In genomic region chr15:72222433-72222832, GRCh38 we compare ENCODE assay signal across 11 cellular contexts. TPM values are rescaled to one million over a fixed set of nuclear protein-coding genes. Genes with fewer than 3 reads are reported as not detected.
DNase-seq lines count a peak whose midpoint lies in the region; ATAC-seq and TF ChIP-seq lines count a peak whose summit lies in the region.
"Had no signal": no experiment of that assay in that cellular context is flagged by ENCODE, and none has a peak within 500 bp of the region (broad histone marks: within the 10 kb centered on the region; RNA-seq: fewer than 3 reads in every experiment).

No MANE protein-coding gene starts in this region.

- H3K27me3 ChIP-seq in ascending aorta = no peaks in the 10 kb centered on the region
- H3K27me3 ChIP-seq: right lobe of liver had no signal

- TF ChIP-seq POLR2A in lower leg skin (IDR thresholded peaks at IDR 0.05) = no peak

- no peak for ATAC-seq in GM21528 (IDR thresholded peaks at IDR 0.05; ENCODE audit: low FRiP score, unreplicated experiment)

- peaks cover 15 to 30% of the 10 kb centered on the region in 2 donors for H3K36me3 ChIP-seq in ascending aorta

- peak overlapping the region; percentile 25 to 44 for H3K27ac ChIP-seq in ascending aorta
- H3K27ac ChIP-seq: right lobe of liver had no signal

- WGBS in lower leg skin, 2 donors = 40 to 54% methylated on average over 4 of the region's 4 CpGs

- DNase-seq in A172 (ENCODE audit: low spot score) (peak; percentile 86), HPDE6-E6E7 (ENCODE audit: extremely low spot score) (peak; percentile 91), ascending aorta (ENCODE audit: low spot score in 2 of 2) (peak in 1 of 2 donors; percentile 79), lower leg skin (ENCODE audit: low spot score in 2 of 2) (peak; percentile 71 to 89), NCI-H2227 (lab: John Stamatoyannopoulos, UW; ENCODE audit: unreplicated experiment) (no peak)
- no peak for DNase-seq in stimulated activated naive CD4-positive, alpha-beta T cell (lab: John Stamatoyannopoulos, UW)
- DNase-seq in activated CD4-positive, alpha-beta T cell treated with anti-CD3 and anti-CD28 coated beads for 1 hour = no peak
- DNase-seq: central memory CD4-positive, alpha-beta T cell; MM.1S had no signal

- no peak for TF ChIP-seq CTCF in ascending aorta (IDR thresholded peaks at IDR 0.05)
- no peak for TF ChIP-seq CTCF in lower leg skin (IDR thresholded peaks at IDR 0.05)

- intact Hi-C loops in ascending aorta (cut with DNase I) (loop anchor here (2.0 kb wide), 1 partner anchor 14 kb away; no protein-coding TSS in a partner anchor), lower leg skin (cut with DNase I; ENCODE audit: low total_unique reads) (no loop called here)

- H3K4me3 ChIP-seq in ascending aorta = no peak overlapping the region
- H3K4me3 ChIP-seq in lower leg skin (ENCODE audit: low read depth, poor library complexity, severe bottlenecking) = no peak overlapping the region
- H3K4me3 ChIP-seq: right lobe of liver had no signal

- no peaks in the 10 kb centered on the region for H3K9me3 ChIP-seq in ascending aorta
- H3K9me3 ChIP-seq: right lobe of liver had no signal

- H3K4me1 ChIP-seq in ascending aorta = peaks cover 7 to 27% of the 10 kb centered on the region in 2 donors

RNA-seq across cellular contexts. Expression of gene PKM, which starts 8.6 kb away (rescaled TPM):
- 2,848 and 2,886 TPM in 2 replicates for total RNA-seq in A172 (2014; rRNA removed; shearing (Covaris generic))
- total RNA-seq in ascending aorta (313 TPM), lower leg skin (100 to 1,000 TPM; 266 to 433 (median 367) TPM)

RNA-seq across cellular contexts. Expression of gene GRAMD2A, which starts 24.8 kb away (rescaled TPM):
- 3.2 TPM in 1 of 2 replicates, not detected in the other for total RNA-seq in A172 (2014; rRNA removed; shearing (Covaris generic))
- total RNA-seq in ascending aorta (not detected), lower leg skin (1 to 10 TPM; 4.6 to 5.9 (median 5.1) TPM)
- total RNA-seq: right lobe of liver had no signal

RNA-seq across cellular contexts. Expression of gene PARP6, which starts 49.9 kb away (rescaled TPM):
- 30.4 and 32.3 TPM in 2 replicates for total RNA-seq in A172 (2014; rRNA removed; shearing (Covaris generic))
- total RNA-seq in ascending aorta (26.5 TPM), lower leg skin (10 to 100 TPM; 47.4 to 61.7 (median 54.8) TPM)

Comparison
In these comparisons a context has a peak if more than half of its experiments do, and no peak if none do; other contexts are left out.
1. DNase-seq: peak in A172 (single experiment), HPDE6-E6E7 (single experiment) and lower leg skin (2 of 2); none in NCI-H2227 (single experiment), stimulated activated naive CD4-positive, alpha-beta T cell (0 of 6) and activated CD4-positive, alpha-beta T cell treated with anti-CD3 and anti-CD28 coated beads for 1 hour (single experiment).